In genomic region chr9:19376931-19377330, GRCh38 we compare ENCODE assay signal across 13 cellular contexts. TPM values are rescaled to one million over a fixed set of nuclear protein-coding genes. Genes with fewer than 3 reads are reported as not detected.
DNase-seq lines count a peak whose midpoint lies in the region; ATAC-seq and TF ChIP-seq lines count a peak whose summit lies in the region.
"Had no signal": no experiment of that assay in that cellular context is flagged by ENCODE, and none has a peak within 500 bp of the region (broad histone marks: within the 10 kb centered on the region; RNA-seq: fewer than 3 reads in every experiment).

No MANE protein-coding gene starts in this region.

- TF ChIP-seq POLR2A in adrenal gland (IDR thresholded peaks at IDR 0.05) = no peak

- POLR2A ChIA-PET in PC-3 (lab: Charles Lee; ENCODE audit: unreplicated experiment) = no interaction called here

- peaks cover 43% of the 10 kb centered on the region for H4K20me1 ChIP-seq in PC-3 (ENCODE audit: low read length)
- peaks cover 45% of the 10 kb centered on the region for H4K20me1 ChIP-seq in smooth muscle cell (ENCODE audit: low read depth)

- peaks cover 35% of the 10 kb centered on the region for H3F3A ChIP-seq in PC-3 (ENCODE audit: low read length, unreplicated experiment)
- peaks cover 52% of the 10 kb centered on the region for H3F3A ChIP-seq in smooth muscle cell (ENCODE audit: low read depth)

- intact Hi-C loops in PC-3 (cut with micrococcal nuclease) (no loop called here), adrenal gland (cut with DNase I) (no loop called here)

- no peaks in the 10 kb centered on the region for H3K27me3 Mint-ChIP-seq in activated T-cell treated with anti-CD3 and anti-CD28 coated beads, Interleukin-2, amount 50 U/mL, for 24 hours
- H3K27me3 Mint-ChIP-seq in endothelial cell (ENCODE audit: unreplicated experiment) = peaks cover 12% of the 10 kb centered on the region

- H3K27ac ChIP-seq in PC-3 (ENCODE audit: low read length) (no peak overlapping the region), smooth muscle cell (ENCODE audit: low read depth) (peak overlapping the region; percentile 89), adrenal gland (no peak overlapping the region)
- H3K27ac ChIP-seq: colonic mucosa, Peyer's patch had no signal

- H3K79me2 ChIP-seq in PC-3 (ENCODE audit: low read length) = peaks cover 42% of the 10 kb centered on the region
- H3K79me2 ChIP-seq in smooth muscle cell (ENCODE audit: low read depth) = peaks cover 30% of the 10 kb centered on the region

- in situ Hi-C loops in G401 (cut with HindIII; ENCODE audit: low sequenced_read_pairs) = no loop called here

- H3K9me2 ChIP-seq in PC-3 (replicated peaks; ENCODE audit: low read length) = no peaks in the 10 kb centered on the region

- TF ChIP-seq CTCF in PC-3 (conservative IDR thresholded peaks at IDR 0.05; ENCODE audit: low read depth, low read length) (no peak), endothelial cell (IDR thresholded peaks at IDR 0.05; ENCODE audit: unreplicated experiment) (no peak), smooth muscle cell (IDR thresholded peaks at IDR 0.05; ENCODE audit: borderline replicate concordance, insufficient read depth, poor library complexity, severe bottlenecking) (no peak), adrenal gland (IDR thresholded peaks at IDR 0.05) (no peak)

- CTCF ChIA-PET in PC-3 (lab: Charles Lee) = no interaction called here

- H3K9me3 Mint-ChIP-seq in activated T-cell treated with anti-CD3 and anti-CD28 coated beads, Interleukin-2, amount 50 U/mL, for 24 hours = no peaks in the 10 kb centered on the region
- H3K9me3 Mint-ChIP-seq in endothelial cell (ENCODE audit: unreplicated experiment) = no peaks in the 10 kb centered on the region

- H3K4me1 ChIP-seq in PC-3 (ENCODE audit: insufficient read depth, low read length) (0 out of 2 replicates have a peak, but pooled peaks cover 21% of the 10 kb centered on the region), smooth muscle cell (ENCODE audit: low read depth) (peaks cover 28% of the 10 kb centered on the region), adrenal gland (replicated peaks in 1 of 2) (peaks cover 20 to 32% of the 10 kb centered on the region in 2 donors)

- BruUV-seq in PC-3 (replicated peaks; lab: Mats Ljungman, UMichigan) = no TSS peak

- 88% methylated on average over 2 of the region's 2 CpGs for WGBS in smooth muscle cell (ENCODE audit: low lambda C conversion rate)
- WGBS in adrenal gland, 4 donors = 60 to 75% (median 70%) methylated on average over 2 of the region's 2 CpGs

- peak overlapping the region; percentile 100 for H3K27ac Mint-ChIP-seq in activated T-cell treated with anti-CD3 and anti-CD28 coated beads, Interleukin-2, amount 50 U/mL, for 24 hours
- peak overlapping the region; percentile 26 for H3K27ac Mint-ChIP-seq in endothelial cell (ENCODE audit: unreplicated experiment)

- H3K4me3 Mint-ChIP-seq in activated T-cell treated with anti-CD3 and anti-CD28 coated beads, Interleukin-2, amount 50 U/mL, for 24 hours = peak overlapping the region; percentile 100
- no peak overlapping the region for H3K4me3 Mint-ChIP-seq in endothelial cell (ENCODE audit: unreplicated experiment)

- peaks cover 46% of the 10 kb centered on the region for H3K4me1 Mint-ChIP-seq in activated T-cell treated with anti-CD3 and anti-CD28 coated beads, Interleukin-2, amount 50 U/mL, for 24 hours (ENCODE audit: low read depth)
- H3K4me1 Mint-ChIP-seq in endothelial cell (ENCODE audit: unreplicated experiment) = peaks cover 31% of the 10 kb centered on the region

- H3K27me3 ChIP-seq in PC-3 (ENCODE audit: low read length) (no peaks in the 10 kb centered on the region), smooth muscle cell (ENCODE audit: low read depth) (no peaks in the 10 kb centered on the region), adrenal gland (no peaks in the 10 kb centered on the region)
- H3K27me3 ChIP-seq: colonic mucosa, Peyer's patch had no signal

- H2AFZ ChIP-seq in PC-3 (ENCODE audit: low read length) = no peak overlapping the region
- no peak overlapping the region for H2AFZ ChIP-seq in smooth muscle cell (ENCODE audit: low read depth)

- H3K36me3 ChIP-seq in PC-3 (ENCODE audit: low read depth, low read length) = peaks cover 57% of the 10 kb centered on the region
- peaks cover 9% of the 10 kb centered on the region for H3K36me3 ChIP-seq in smooth muscle cell (ENCODE audit: low read depth)
- peaks cover 0 to 44% of the 10 kb centered on the region in 2 donors for H3K36me3 ChIP-seq in adrenal gland (replicated peaks in 1 of 2)

- H3K9me3 ChIP-seq in PC-3 (ENCODE audit: low read length) = no peaks in the 10 kb centered on the region
- H3K9me3 ChIP-seq in smooth muscle cell (replicated peaks; ENCODE audit: low read depth) = no peaks in the 10 kb centered on the region
- H3K9me3 ChIP-seq in adrenal gland (replicated peaks in 1 of 3) = no peaks in the 10 kb centered on the region
- H3K9me3 ChIP-seq: colonic mucosa, Peyer's patch had no signal

- DNase-seq in activated T-cell treated with anti-CD3 and anti-CD28 coated beads, Interleukin-2, amount 50 U/mL, for 24 hours = no peak
- DNase-seq in activated T-cell treated with anti-CD3 and anti-CD28 coated beads for 4 hours = no peak
- DNase-seq in PC-3 = no peak
- no peak for DNase-seq in endothelial cell (ENCODE audit: low spot score)
- DNase-seq in smooth muscle cell (lab: John Stamatoyannopoulos, UW; ENCODE audit: unreplicated experiment) = no peak
- DNase-seq in G401 (ENCODE audit: low spot score) = no peak
- DNase-seq in adrenal gland = no peak
- DNase-seq in EL = no peak
- DNase-seq: activated CD4-positive, alpha-beta T cell treated with anti-CD3 and anti-CD28 coated beads, Interleukin-2, amount 50 U/mL, for 1 hour; colonic mucosa; hypothalamus; NCI-H1105; Peyer's patch had no signal

- H3K4me3 ChIP-seq in PC-3 (ENCODE audit: low read length) (peak overlapping the region; percentile 94; the same call in 1 of the 2 replicates), smooth muscle cell (no peak overlapping the region), adrenal gland (no peak overlapping the region)
- H3K4me3 ChIP-seq: colonic mucosa, Peyer's patch had no signal

- peaks cover 87% of the 10 kb centered on the region for H3K36me3 Mint-ChIP-seq in activated T-cell treated with anti-CD3 and anti-CD28 coated beads, Interleukin-2, amount 50 U/mL, for 24 hours (ENCODE audit: low read depth)
- peaks cover 42% of the 10 kb centered on the region for H3K36me3 Mint-ChIP-seq in endothelial cell (ENCODE audit: low read depth, unreplicated experiment)

- no peak for ATAC-seq in PC-3

- H3K4me2 ChIP-seq in PC-3 (ENCODE audit: low read length) = peak overlapping the region; percentile 90; the same call in 1 of the 2 replicates
- peak overlapping the region; percentile 96 for H3K4me2 ChIP-seq in smooth muscle cell

- no peak overlapping the region for H3K9ac ChIP-seq in PC-3 (ENCODE audit: low read length)
- peak overlapping the region; percentile 94 for H3K9ac ChIP-seq in smooth muscle cell (ENCODE audit: low read depth)

RNA-seq across cellular contexts. Expression of gene RPS6, which starts 3.1 kb away (rescaled TPM):
- total RNA-seq in PC-3 (2014; rRNA removed) (908 and 1,159 TPM in 2 replicates), endothelial cell (ENCODE audit: unreplicated experiment) (2,020 TPM), smooth muscle cell (1,306 and 1,413 TPM in 2 replicates), adrenal gland (1,000 to 10,000 TPM in 6 of 8 donors, 100 to 1,000 TPM in 2; 797 to 1,841 (median 1,459) TPM)
- polyA plus RNA-seq in smooth muscle cell (844 and 935 TPM in 2 replicates), adrenal gland (1,000 to 10,000 TPM; 2,230 to 3,609 (median 3,214) TPM)
- 2,037 and 2,385 TPM in 2 replicates for total RNA-seq in G401 (2014; rRNA removed; shearing (Covaris generic))

RNA-seq across cellular contexts. Expression of gene ACER2, which starts 31.9 kb away (rescaled TPM):
- 2.4 and 4.4 TPM in 2 replicates for total RNA-seq in PC-3 (2014; rRNA removed)
- 9.6 TPM for total RNA-seq in endothelial cell (ENCODE audit: unreplicated experiment)
- 3.0 and 4.2 TPM in 2 replicates for total RNA-seq in smooth muscle cell
- polyA plus RNA-seq in smooth muscle cell = 0.49 and 1.1 TPM in 2 replicates
- total RNA-seq in G401 (2014; rRNA removed; shearing (Covaris generic)) = 2.3 and 5.2 TPM in 2 replicates
- total RNA-seq in adrenal gland = 1 to 10 TPM; 3.5 to 10.0 (median 5.9) TPM
- polyA plus RNA-seq in adrenal gland = 1 to 10 TPM in 1 of 3 donors, under 1 TPM in 2; 0.24 to 1.3 (median 0.80) TPM
